8 cellular contexts compared by ENCODE assay signal in genomic region chr3:100492059-100492809, GRCh38. TPM values are rescaled to one million over a fixed set of nuclear protein-coding genes. Genes with fewer than 3 reads are reported as not detected.
A peak's percentile ranks its signal among the peaks of the same experiment; 100 is the strongest.
DNase-seq lines count a peak whose midpoint lies in the region; ATAC-seq, FAIRE-seq and TF ChIP-seq lines count a peak whose summit lies in the region.

TMEM45A (plus strand) TSS chr3:100492619; CDS start chr3:100555212, 62,593 bp downstream.

- no peaks in the 10 kb centered on the region for H4K20me1 ChIP-seq in OCI-LY7 (ENCODE audit: insufficient read depth, low read length)

- H3K79me2 ChIP-seq in OCI-LY7 (ENCODE audit: insufficient read depth, low read depth, low read length): no peaks in the 10 kb centered on the region

- no peak within 1 kb of the TSS for H2AFZ ChIP-seq in OCI-LY7 (ENCODE audit: low read length)

- CTCF ChIA-PET in OCI-LY7 (lab: Charles Lee; ENCODE audit: unreplicated experiment): no interaction called here

- H3K4me3 ChIP-seq in HUES64 (ENCODE audit: low read length): peak within 1 kb of the TSS; percentile 66
- no peak within 1 kb of the TSS for H3K4me3 ChIP-seq in OCI-LY7 (ENCODE audit: low read depth, low read length, poor library complexity, severe bottlenecking)
- peak within 1 kb of the TSS; percentile 44 to 78 (median 59) for H3K4me3 ChIP-seq in esophagus squamous epithelium
- H3K4me3 ChIP-seq in muscle layer of duodenum (ENCODE audit: low read depth in 1 of 2, low read length in 2 of 2): peak within 1 kb of the TSS; percentile 75 to 77

- no peak for FAIRE-seq in D721Med (lab: Jason Lieb, UNC)

- H3K9ac ChIP-seq in HUES64 (ENCODE audit: low read depth, low read length): peak within 1 kb of the TSS; percentile 77

- H3K9me3 ChIP-seq in HUES64 (ENCODE audit: insufficient read depth, low read depth, low read length) (no peaks in the 10 kb centered on the region), OCI-LY7 (ENCODE audit: low read length) (no peaks in the 10 kb centered on the region), esophagus squamous epithelium (no peaks in the 10 kb centered on the region), muscle layer of duodenum (ENCODE audit: control insufficient read depth in 1 of 2, low read length in 2 of 2) (no peaks in the 10 kb centered on the region)

- WGBS in HUES64: under 1% methylated on average over 53 of the region's 53 CpGs
- 0 to 2% methylated on average over 19 to 22 of the region's 53 CpGs for WGBS in esophagus squamous epithelium, 2 donors

- H3K27me3 ChIP-seq in HUES64 (ENCODE audit: insufficient read depth, low read length) (no peaks in the 10 kb centered on the region), esophagus squamous epithelium (no peaks in the 10 kb centered on the region), muscle layer of duodenum (ENCODE audit: low read depth, low read length) (no peaks in the 10 kb centered on the region)

- intact Hi-C loops in OCI-LY7 (cut with micrococcal nuclease; ENCODE audit: unreplicated experiment): no loop called here
- intact Hi-C loops in esophagus squamous epithelium (cut with DNase I): no loop called here

- no peak for TF ChIP-seq CTCF in D721Med (IDR thresholded peaks at IDR 0.05; ENCODE audit: insufficient read depth, missing control alignments)
- TF ChIP-seq CTCF in OCI-LY7 (conservative IDR thresholded peaks at IDR 0.05; ENCODE audit: low read length): no peak
- TF ChIP-seq CTCF in esophagus squamous epithelium (IDR thresholded peaks at IDR 0.05): peak in 2 of 6 experiments; percentile 11 to 20

- peak; percentile 69 for DNase-seq in D721Med (ENCODE audit: insufficient read length, low spot score)
- DNase-seq in OCI-LY7 (ENCODE audit: low spot score): peak; percentile 5
- peak; percentile 87 to 91 for DNase-seq in activated T-cell treated with anti-CD3 and anti-CD28 coated beads, Interleukin-2, amount 50 U/mL, for 48 hours
- peak; percentile 35 for DNase-seq in esophagus squamous epithelium (lab: John Stamatoyannopoulos, UW)
- peak; percentile 41 to 50 for DNase-seq in stimulated activated CD8-positive, alpha-beta memory T cell treated with anti-CD3 and anti-CD28 coated beads, Interleukin-7, amount 100 ng/mL, for 1 hour (ENCODE audit: low read depth in 2 of 2)

- H3K4me2 ChIP-seq in OCI-LY7 (ENCODE audit: low read length): peak within 1 kb of the TSS; percentile 30; the same call in 1 of the 2 replicates

- peak in 2 of 4 donors; percentile 43 to 71 for TF ChIP-seq POLR2A in esophagus squamous epithelium (IDR thresholded peaks at IDR 0.05)

- H3K4me1 ChIP-seq in HUES64 (ENCODE audit: insufficient read depth, low read length) (peaks cover 4% of the 10 kb centered on the region; the same call in 1 of the 2 replicates), OCI-LY7 (ENCODE audit: insufficient read depth, low read length, poor library complexity, severe bottlenecking) (no peaks in the 10 kb centered on the region), esophagus squamous epithelium (peaks cover 0 to 17% (median 4%) of the 10 kb centered on the region in 3 donors), muscle layer of duodenum (ENCODE audit: control insufficient read depth in 1 of 2, insufficient read depth in 2 of 2, low read length in 2 of 2) (peaks cover 0 to 6% of the 10 kb centered on the region in 2 donors)

- H3K27ac ChIP-seq in HUES64 (ENCODE audit: low read depth, low read length) (peak within 1 kb of the TSS; percentile 76), OCI-LY7 (ENCODE audit: low read depth, low read length, poor library complexity, severe bottlenecking) (no peak within 1 kb of the TSS), esophagus squamous epithelium (peak within 1 kb of the TSS; percentile 69 to 87 (median 80)), muscle layer of duodenum (ENCODE audit: low read length) (peak within 1 kb of the TSS; percentile 62)

- peak; percentile 99 for ATAC-seq in GM21526 (IDR thresholded peaks at IDR 0.05; ENCODE audit: low FRiP score, unreplicated experiment)

- BruUV-seq in OCI-LY7 (replicated peaks; lab: Mats Ljungman, UMichigan): no TSS peak

- H3K36me3 ChIP-seq in HUES64 (ENCODE audit: insufficient read depth, low read length): no peaks in the 10 kb centered on the region
- H3K36me3 ChIP-seq in OCI-LY7 (ENCODE audit: insufficient read depth, low read length): no peaks in the 10 kb centered on the region
- H3K36me3 ChIP-seq in esophagus squamous epithelium: no peaks in the 10 kb centered on the region
- H3K36me3 ChIP-seq in muscle layer of duodenum (ENCODE audit: control insufficient read depth in 1 of 2, insufficient read depth in 2 of 2, low read length in 2 of 2): peaks cover 0 to 4% of the 10 kb centered on the region in 2 donors

- POLR2A ChIA-PET in OCI-LY7 (lab: Charles Lee): interaction anchor here (0.5 to 1.0 kb wide), 3 partner anchors 12 to 88 kb away, joined by 3 read pairs; no protein-coding TSS in a partner anchor

- H3K9me2 ChIP-seq in OCI-LY7 (ENCODE audit: insufficient read depth, low read length): no peaks in the 10 kb centered on the region

RNA-seq across cellular contexts. Expression of gene TMEM45A, which starts in this region (rescaled TPM):
- 9.7 TPM for polyA plus RNA-seq in HUES64 (2013, experiment 1 of 2)
- 12.8 TPM for polyA plus RNA-seq in HUES64 (2013, experiment 2 of 2)
- not detected in 2 replicates for total RNA-seq in OCI-LY7 (2014; rRNA removed; shearing (Covaris generic))
- 0.10 and 0.20 TPM in 2 replicates for total RNA-seq in OCI-LY7 (2022)
- total RNA-seq in esophagus squamous epithelium: 10 to 100 TPM in 1 of 4 donors, 1 to 10 TPM in 3; 1.8 to 25.1 (median 5.1) TPM

Comparison
In these comparisons a context has a peak if more than half of its experiments do, and no peak if none do; other contexts are left out.
1. Peak in DNase-seq and H3K4me2 ChIP-seq in OCI-LY7; RNA of the gene not detected or under 1 TPM.
2. DNase-seq: peak in every context shown above with its lines; median percentile 89 in activated T-cell treated with anti-CD3 and anti-CD28 coated beads, Interleukin-2, amount 50 U/mL, for 48 hours; 69 in D721Med; 46 in stimulated activated CD8-positive, alpha-beta memory T cell treated with anti-CD3 and anti-CD28 coated beads, Interleukin-7, amount 100 ng/mL, for 1 hour; 35 in esophagus squamous epithelium; 5 in OCI-LY7.